In genomic region chr5:74988273-74988983, GRCh38 we compare ENCODE assay signal across 24 cellular contexts.
"Had no signal": no experiment of that assay in that cellular context is flagged by ENCODE, and none has a peak within 500 bp of the region (broad histone marks: within the 10 kb centered on the region; RNA-seq: fewer than 3 reads in every experiment).

No MANE protein-coding gene starts in this region.

- H3K4me3 Mint-ChIP-seq: naive thymus-derived CD8-positive, alpha-beta T cell; nephron progenitor cell; stimulated activated effector memory CD8-positive, alpha-beta T cell treated with anti-CD3 and anti-CD28 coated beads, Interleukin-12 subunit alpha, Interleukin-12 subunit beta, amount 100 ng/mL, for 72 hours had no signal

- H3K36me3 ChIP-seq: esophagus muscularis mucosa, gastroesophageal sphincter, heart right ventricle, left lung, sigmoid colon, stomach, thyroid gland had no signal

- H3K36me3 Mint-ChIP-seq: stimulated activated effector memory CD8-positive, alpha-beta T cell treated with anti-CD3 and anti-CD28 coated beads, Interleukin-12 subunit alpha, Interleukin-12 subunit beta, amount 100 ng/mL, for 72 hours had no signal

- H3K4me1 Mint-ChIP-seq: nephron progenitor cell; stimulated activated effector memory CD8-positive, alpha-beta T cell treated with anti-CD3 and anti-CD28 coated beads, Interleukin-12 subunit alpha, Interleukin-12 subunit beta, amount 100 ng/mL, for 72 hours had no signal

- H3K27ac ChIP-seq: dorsolateral prefrontal cortex, esophagus muscularis mucosa, foreskin keratinocyte, gastroesophageal sphincter, heart right ventricle, left lung, psoas muscle, sigmoid colon, stomach, thyroid gland had no signal

- H3K9me3 ChIP-seq: gastroesophageal sphincter, stomach, thyroid gland had no signal

- H3K27ac Mint-ChIP-seq: naive thymus-derived CD8-positive, alpha-beta T cell; nephron progenitor cell; stimulated activated effector memory CD8-positive, alpha-beta T cell treated with anti-CD3 and anti-CD28 coated beads, Interleukin-12 subunit alpha, Interleukin-12 subunit beta, amount 100 ng/mL, for 72 hours had no signal

- H3K4me3 ChIP-seq: dorsolateral prefrontal cortex, esophagus muscularis mucosa, gastroesophageal sphincter, heart right ventricle, left lung, psoas muscle, sigmoid colon, stomach, thyroid gland had no signal

- DNase-seq: dorsolateral prefrontal cortex; effector CD4-positive, alpha-beta T cell; foreskin keratinocyte; heart right ventricle; hippocampal formation; left cardiac atrium; left lung; mesenchymal stem cell; midbrain; naive thymus-derived CD8-positive, alpha-beta T cell; nephron progenitor cell; nucleus accumbens; psoas muscle; right cardiac atrium; sigmoid colon; stimulated activated CD4-positive, alpha-beta T cell treated with anti-CD3 and anti-CD28 coated beads, Interleukin-2, amount 100 ng/mL, for 24 hours; stimulated activated CD4-positive, alpha-beta T cell treated with anti-CD3 and anti-CD28 coated beads, Interleukin-4, amount 100 ng/mL, for 24 hours; stimulated activated naive CD4-positive, alpha-beta T cell treated with Interleukin-2 at 50 U/mL for 16 hours; stomach; thyroid gland; trophoblast cell had no signal

- H3K4me1 ChIP-seq: esophagus muscularis mucosa, gastroesophageal sphincter, heart right ventricle, left lung, psoas muscle, sigmoid colon, stomach, thyroid gland had no signal

- H3K27me3 ChIP-seq: dorsolateral prefrontal cortex, esophagus muscularis mucosa, foreskin keratinocyte, gastroesophageal sphincter, left lung, sigmoid colon, stomach, thyroid gland had no signal

- ATAC-seq: foreskin keratinocyte; gastroesophageal sphincter; heart right ventricle; left cardiac atrium; left lung; naive thymus-derived CD8-positive, alpha-beta T cell; psoas muscle; right cardiac atrium; stimulated activated effector memory CD8-positive, alpha-beta T cell treated with anti-CD3 and anti-CD28 coated beads, Interleukin-12 subunit alpha, Interleukin-12 subunit beta, amount 100 ng/mL, for 72 hours had no signal
